Comparison of ENCODE assay signal across 16 cellular contexts in genomic region chr11:16001044-16001568, GRCh38.
DNase-seq lines count a peak whose midpoint lies in the region; ATAC-seq and TF ChIP-seq lines count a peak whose summit lies in the region.
"Had no signal": no experiment of that assay in that cellular context is flagged by ENCODE, and none has a peak within 500 bp of the region (broad histone marks: within the 10 kb centered on the region; RNA-seq: fewer than 3 reads in every experiment).

No MANE protein-coding gene starts in this region.

- H3K9me3 ChIP-seq in RWPE2 (ENCODE audit: severe bottlenecking) (no peaks in the 10 kb centered on the region), transverse colon (no peaks in the 10 kb centered on the region), right atrium auricular region (no peaks in the 10 kb centered on the region)

- H3K27ac ChIP-seq in RWPE2 (ENCODE audit: poor library complexity, severe bottlenecking), result peak overlapping the region; percentile 48
- H3K27ac ChIP-seq in transverse colon, result peak overlapping the region; percentile 10 to 38 (median 26)
- H3K27ac ChIP-seq in right atrium auricular region, result peak overlapping the region in 1 of 2 donors; percentile 69
- H3K27ac ChIP-seq: 22Rv1 had no signal

- ATAC-seq in RWPE2 (ENCODE audit: low read depth), result no peak
- peak; percentile 40 for ATAC-seq in left colon
- ATAC-seq: T-helper 17 cell had no signal

- H3K36me3 ChIP-seq in RWPE2 (ENCODE audit: low read depth), result no peaks in the 10 kb centered on the region
- no peaks in the 10 kb centered on the region for H3K36me3 ChIP-seq in transverse colon
- no peaks in the 10 kb centered on the region for H3K36me3 ChIP-seq in right atrium auricular region

- intact Hi-C loops in left colon (cut with DNase I, micrococcal nuclease), result no loop called here
- intact Hi-C loops in transverse colon (cut with DNase I; ENCODE audit: low total_unique reads), result no loop called here

- WGBS in transverse colon (ENCODE audit: low coverage in 1 of 2), 2 donors, result 57 to 60% methylated on average over 4 of the region's 4 CpGs

- TF ChIP-seq EP300 in transverse colon (IDR thresholded peaks at IDR 0.05; ENCODE audit: low read depth), result no peak

- H3K4me3 ChIP-seq in RWPE2 (ENCODE audit: severe bottlenecking) (no peak overlapping the region), transverse colon (no peak overlapping the region), right atrium auricular region (no peak overlapping the region)

- H3K4me1 ChIP-seq in RWPE2 (ENCODE audit: insufficient read depth, poor library complexity, severe bottlenecking) (peaks cover 23% of the 10 kb centered on the region), transverse colon (peaks cover 0 to 8% (median 3%) of the 10 kb centered on the region in 4 donors), right atrium auricular region (peaks cover 0 to 20% of the 10 kb centered on the region in 2 donors)

- no peaks in the 10 kb centered on the region for H3K27me3 ChIP-seq in RWPE2 (ENCODE audit: insufficient read depth, poor library complexity, severe bottlenecking)
- H3K27me3 ChIP-seq in transverse colon, result no peaks in the 10 kb centered on the region
- no peaks in the 10 kb centered on the region for H3K27me3 ChIP-seq in right atrium auricular region

- DNase-seq in DMS153 (lab: John Stamatoyannopoulos, UW), result peak; percentile 47
- DNase-seq in DMS153 treated with DMSO at 0.1 percent for 48 hours (lab: John Stamatoyannopoulos, UW; ENCODE audit: unreplicated experiment), result no peak
- no peak for DNase-seq in RWPE2 (ENCODE audit: low spot score)
- no peak for DNase-seq in left colon
- DNase-seq in transverse colon, result no peak
- no peak for DNase-seq in hypothalamus (lab: John Stamatoyannopoulos, UW)
- no peak for DNase-seq in right atrium auricular region (ENCODE audit: low spot score)
- no peak for DNase-seq in SK-N-DZ (ENCODE audit: low spot score)
- DNase-seq: activated naive CD4-positive, alpha-beta T cell treated with Interleukin-2 at 50 U/mL for 16 hours; CD4-positive, CD25-positive, alpha-beta regulatory T cell; dorsolateral prefrontal cortex; hippocampal formation; Kasumi-1; NCI-H524 treated with DMSO at 0.1 percent for 48 hours; T-helper 17 cell had no signal

- no peak for TF ChIP-seq POLR2A in transverse colon (IDR thresholded peaks at IDR 0.05)

- TF ChIP-seq CTCF in RWPE2 (IDR thresholded peaks at IDR 0.05; ENCODE audit: poor library complexity, severe bottlenecking) (no peak), transverse colon (IDR thresholded peaks at IDR 0.05) (no peak), right atrium auricular region (IDR thresholded peaks at IDR 0.05) (no peak)

- in situ Hi-C loops in transverse colon (cut with MboI; ENCODE audit: low pct_ligation_motif_present in 1 of 4, low pct_unique_long_range_greater_than_20kb in 1 of 4, low sequenced_read_pairs in 3 of 4), result no loop called here
